In the genomic region with DNA sequence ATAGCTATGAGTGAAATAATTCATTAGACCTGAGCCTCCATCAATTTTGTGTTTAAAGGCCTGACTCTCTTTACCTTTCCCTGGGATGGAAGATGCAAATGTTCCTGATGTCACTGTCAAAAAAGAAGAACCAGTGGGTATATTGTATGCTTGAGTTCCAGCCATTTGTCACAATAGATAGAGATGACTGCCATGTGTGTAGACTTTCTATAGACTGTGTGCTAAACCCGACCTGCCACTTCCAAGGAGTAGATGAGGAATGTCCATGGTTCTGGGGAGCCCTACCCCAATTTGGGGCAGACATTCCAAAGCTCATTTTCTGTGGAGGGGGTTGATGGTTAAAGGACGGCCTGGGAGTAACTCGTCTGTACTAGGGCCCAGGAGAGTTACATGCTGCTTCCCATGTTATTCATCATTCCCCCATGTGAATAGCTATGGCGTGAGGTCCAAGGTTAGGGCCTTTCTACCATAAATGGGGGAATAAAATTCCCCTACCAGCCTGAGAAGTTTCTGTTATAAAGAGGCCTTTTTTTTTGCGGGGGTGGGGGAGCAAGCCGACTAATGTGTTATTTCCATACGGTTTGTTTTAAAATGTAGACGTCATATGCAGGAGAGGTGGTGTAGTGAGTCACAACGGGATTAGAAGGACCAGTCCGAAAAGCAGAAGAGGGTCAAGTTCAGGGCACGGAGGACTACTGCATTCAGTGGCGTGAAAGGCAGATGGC, we compare ENCODE assay signal across 12 cellular contexts. TPM values are rescaled to one million over a fixed set of nuclear protein-coding genes. Genes with fewer than 3 reads are reported as not detected.
A peak's percentile ranks its signal among the peaks of the same experiment; 100 is the strongest.
DNase-seq lines count a peak whose midpoint lies in the region; ATAC-seq, FAIRE-seq and TF ChIP-seq lines count a peak whose summit lies in the region.
"Had no signal": no experiment of that assay in that cellular context is flagged by ENCODE, and none has a peak within 500 bp of the region (broad histone marks: within the 10 kb centered on the region; RNA-seq: fewer than 3 reads in every experiment).

No MANE protein-coding gene starts in this region.

- 34% methylated on average over 12 of the region's 12 CpGs for WGBS in smooth muscle cell (ENCODE audit: low lambda C conversion rate)

- DNase-seq in activated naive CD4-positive, alpha-beta T cell treated with Interleukin-2 at 50 U/mL for 16 hours, result no peak
- DNase-seq in HTR-8/SVneo (ENCODE audit: insufficient read length, low spot score) (peak; percentile 44), choroid plexus epithelial cell (ENCODE audit: low read depth) (peak; percentile 86), smooth muscle cell (lab: John Stamatoyannopoulos, UW; ENCODE audit: unreplicated experiment) (no peak), nephron progenitor cell (no peak), D721Med (ENCODE audit: insufficient read length, low spot score) (no peak)
- DNase-seq: activated CD8-positive, alpha-beta memory T cell treated with anti-CD3 and anti-CD28 coated beads, Interleukin-2, amount 50 U/mL, for 48 hours; C1 segment of cervical spinal cord had no signal

- peak overlapping the region; percentile 73 for H3K9ac ChIP-seq in smooth muscle cell (ENCODE audit: low read depth)

- H3K4me3 Mint-ChIP-seq in activated naive CD4-positive, alpha-beta T cell treated with anti-CD3 and anti-CD28 coated beads, Interleukin-2, amount 50 U/mL, for 24 hours, result peak overlapping the region; percentile 49
- no peak overlapping the region for H3K4me3 Mint-ChIP-seq in nephron progenitor cell

- peak overlapping the region; percentile 95 for H3K27ac ChIP-seq in smooth muscle cell (ENCODE audit: low read depth)

- H3K9me3 ChIP-seq in smooth muscle cell (replicated peaks; ENCODE audit: low read depth), result no peaks in the 10 kb centered on the region

- no peaks in the 10 kb centered on the region for H3K27me3 Mint-ChIP-seq in activated naive CD4-positive, alpha-beta T cell treated with anti-CD3 and anti-CD28 coated beads, Interleukin-2, amount 50 U/mL, for 24 hours
- H3K27me3 Mint-ChIP-seq in nephron progenitor cell (ENCODE audit: low read depth, poor library complexity), result peaks cover 37% of the 10 kb centered on the region

- no peaks in the 10 kb centered on the region for H3K36me3 ChIP-seq in smooth muscle cell (ENCODE audit: low read depth)

- H4K20me1 ChIP-seq in smooth muscle cell (ENCODE audit: low read depth), result no peaks in the 10 kb centered on the region

- H3K4me1 Mint-ChIP-seq in activated naive CD4-positive, alpha-beta T cell treated with anti-CD3 and anti-CD28 coated beads, Interleukin-2, amount 50 U/mL, for 24 hours, result peaks cover 23% of the 10 kb centered on the region
- peaks cover 20% of the 10 kb centered on the region for H3K4me1 Mint-ChIP-seq in nephron progenitor cell

- no peak for TF ChIP-seq CTCF in choroid plexus epithelial cell (conservative IDR thresholded peaks at IDR 0.05; ENCODE audit: low read depth, low read length)
- no peak for TF ChIP-seq CTCF in smooth muscle cell (IDR thresholded peaks at IDR 0.05; ENCODE audit: borderline replicate concordance, insufficient read depth, poor library complexity, severe bottlenecking)
- no peak for TF ChIP-seq CTCF in nephron progenitor cell (IDR thresholded peaks at IDR 0.05)
- TF ChIP-seq CTCF in D721Med (IDR thresholded peaks at IDR 0.05; ENCODE audit: insufficient read depth, missing control alignments), result no peak

- H2AFZ ChIP-seq in smooth muscle cell (ENCODE audit: low read depth), result no peak overlapping the region

- H3K4me3 ChIP-seq in choroid plexus epithelial cell (ENCODE audit: low read depth, low read length), result no peak overlapping the region
- no peak overlapping the region for H3K4me3 ChIP-seq in smooth muscle cell

- H3K4me1 ChIP-seq in smooth muscle cell (ENCODE audit: low read depth), result no peaks in the 10 kb centered on the region

- peaks cover 3% of the 10 kb centered on the region for H3K9me3 Mint-ChIP-seq in activated naive CD4-positive, alpha-beta T cell treated with anti-CD3 and anti-CD28 coated beads, Interleukin-2, amount 50 U/mL, for 24 hours
- H3K9me3 Mint-ChIP-seq in nephron progenitor cell, result peaks cover 13% of the 10 kb centered on the region

- H3K79me2 ChIP-seq in smooth muscle cell (ENCODE audit: low read depth), result no peaks in the 10 kb centered on the region

- H3K36me3 Mint-ChIP-seq in activated naive CD4-positive, alpha-beta T cell treated with anti-CD3 and anti-CD28 coated beads, Interleukin-2, amount 50 U/mL, for 24 hours, result peaks cover 2% of the 10 kb centered on the region
- H3K36me3 Mint-ChIP-seq in nephron progenitor cell (ENCODE audit: low read depth), result peaks cover 4% of the 10 kb centered on the region

- peaks cover 13% of the 10 kb centered on the region for H3F3A ChIP-seq in smooth muscle cell (ENCODE audit: low read depth)

- no peak for FAIRE-seq in HTR-8/SVneo (lab: Jason Lieb, UNC)
- no peak for FAIRE-seq in D721Med (lab: Jason Lieb, UNC)

- peak overlapping the region; percentile 84 for H3K27ac Mint-ChIP-seq in activated naive CD4-positive, alpha-beta T cell treated with anti-CD3 and anti-CD28 coated beads, Interleukin-2, amount 50 U/mL, for 24 hours
- H3K27ac Mint-ChIP-seq in nephron progenitor cell, result no peak overlapping the region

- H3K4me2 ChIP-seq in smooth muscle cell, result peak overlapping the region; percentile 50

- no peak for ATAC-seq in GM21360 (IDR thresholded peaks at IDR 0.05; ENCODE audit: unreplicated experiment)

- H3K27me3 ChIP-seq in smooth muscle cell (ENCODE audit: low read depth), result no peaks in the 10 kb centered on the region

RNA-seq across cellular contexts. Expression of a gene that starts 24.1 kb away (rescaled TPM):
- total RNA-seq in smooth muscle cell, result not detected in 2 replicates
- polyA plus RNA-seq in smooth muscle cell, result not detected in 2 replicates
- total RNA-seq: pulmonary artery endothelial cell had no signal

RNA-seq across cellular contexts. Expression of a gene that starts 28.2 kb away (rescaled TPM):
- 3.4 and 6.4 TPM in 2 replicates for total RNA-seq in smooth muscle cell
- 1.4 and 5.1 TPM in 2 replicates for polyA plus RNA-seq in smooth muscle cell
- total RNA-seq: HT-29 had no signal

RNA-seq across cellular contexts. Expression of a gene that starts 48.1 kb away (rescaled TPM):
- total RNA-seq in smooth muscle cell, result 7.8 and 16.7 TPM in 2 replicates
- 5.1 and 6.6 TPM in 2 replicates for polyA plus RNA-seq in smooth muscle cell

Comparison
In these comparisons a context has a peak if more than half of its experiments do, and no peak if none do; other contexts are left out.
1. DNase-seq: peak in HTR-8/SVneo (single experiment) and choroid plexus epithelial cell (single experiment); none in activated naive CD4-positive, alpha-beta T cell treated with Interleukin-2 at 50 U/mL for 16 hours (single experiment), smooth muscle cell (single experiment), nephron progenitor cell (single experiment) and D721Med (single experiment).